In the genomic region with DNA sequence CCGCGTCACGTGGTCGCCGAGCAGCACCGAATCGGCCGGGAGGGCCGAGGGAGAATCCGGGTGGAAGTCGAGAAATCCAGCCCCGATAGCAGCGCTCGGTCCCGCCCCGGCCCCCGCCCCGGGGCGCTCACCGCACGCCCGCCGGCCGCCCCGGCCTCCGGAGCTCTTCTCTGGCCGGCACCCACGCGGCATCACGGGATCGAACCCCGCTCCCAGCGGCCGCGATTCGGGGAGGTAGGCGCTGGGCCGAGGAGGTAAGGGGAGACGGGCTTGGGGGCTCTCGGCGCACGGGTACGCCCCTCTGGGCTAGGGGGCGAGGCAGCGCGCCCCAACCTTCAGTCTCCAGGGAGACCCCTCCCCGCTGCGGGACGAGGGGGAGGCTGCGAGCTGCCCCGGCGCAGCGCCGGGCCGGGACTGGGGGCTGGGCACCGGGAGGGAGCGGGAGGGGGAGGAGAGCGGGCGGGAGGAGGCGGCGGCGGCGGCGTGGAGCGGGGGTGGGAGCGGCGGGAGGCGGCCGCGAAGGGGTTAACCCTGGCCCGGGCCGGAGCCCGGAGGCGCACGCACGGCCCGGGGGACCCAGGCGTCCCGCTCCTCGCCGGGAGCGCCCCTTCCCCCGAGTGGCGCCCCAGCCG, we compare ENCODE assay signal across 8 cellular contexts. TPM values are rescaled to one million over a fixed set of nuclear protein-coding genes. Genes with fewer than 3 reads are reported as not detected.
DNase-seq lines count a peak whose midpoint lies in the region; ATAC-seq, FAIRE-seq and TF ChIP-seq lines count a peak whose summit lies in the region.

No MANE protein-coding gene starts in this region.

- H3K9me3 ChIP-seq in muscle layer of duodenum (ENCODE audit: control insufficient read depth in 1 of 2, low read length in 2 of 2) (no peaks in the 10 kb centered on the region), testis (no peaks in the 10 kb centered on the region)

- CTCF ChIA-PET in activated CD8-positive, alpha-beta T cell treated with anti-CD3 and anti-CD28 coated beads, Interleukin-2, amount 10 ng/mL, durations not matched to agents 7 days and 5 days (lab: Charles Lee) = interaction anchor here (1.1 kb wide), 1 partner anchor 27 kb away, joined by 3 read pairs; no protein-coding TSS in a partner anchor

- POLR2A ChIA-PET in activated CD8-positive, alpha-beta T cell treated with anti-CD3 and anti-CD28 coated beads, Interleukin-2, amount 10 ng/mL, durations not matched to agents 7 days and 5 days (lab: Charles Lee) = no interaction called here

- peaks cover 0 to 8% of the 10 kb centered on the region in 2 donors for H3K36me3 ChIP-seq in muscle layer of duodenum (ENCODE audit: control insufficient read depth in 1 of 2, insufficient read depth in 2 of 2, low read length in 2 of 2)
- no peaks in the 10 kb centered on the region for H3K36me3 ChIP-seq in testis (ENCODE audit: low read depth, missing control alignments)

- intact Hi-C loops in testis (cut with DNase I; ENCODE audit: low total_unique reads) = no loop called here

- H3K4me3 ChIP-seq in GM08714 (ENCODE audit: low read length) (peak overlapping the region; percentile 72), muscle layer of duodenum (ENCODE audit: low read depth in 1 of 2, low read length in 2 of 2) (peak overlapping the region; percentile 50 to 78), testis (peak overlapping the region; percentile 92 to 98)

- peaks cover 37 to 46% of the 10 kb centered on the region in 2 donors for H3K4me1 ChIP-seq in muscle layer of duodenum (ENCODE audit: control insufficient read depth in 1 of 2, insufficient read depth in 2 of 2, low read length in 2 of 2)
- H3K4me1 ChIP-seq in testis = peaks cover 47% of the 10 kb centered on the region

- no peaks in the 10 kb centered on the region for H3K9me3 Mint-ChIP-seq in activated CD8-positive, alpha-beta T cell treated with anti-CD3 and anti-CD28 coated beads, Interleukin-2, amount 10 ng/mL, durations not matched to agents 7 days and 5 days (ENCODE audit: insufficient read depth)

- H3K27ac Mint-ChIP-seq in activated CD8-positive, alpha-beta T cell treated with anti-CD3 and anti-CD28 coated beads, Interleukin-2, amount 10 ng/mL, durations not matched to agents 7 days and 5 days = no peak overlapping the region

- no peaks in the 10 kb centered on the region for H3K27me3 ChIP-seq in muscle layer of duodenum (ENCODE audit: low read depth, low read length)
- no peaks in the 10 kb centered on the region for H3K27me3 ChIP-seq in testis

- no peak for TF ChIP-seq POLR2A in testis (IDR thresholded peaks at IDR 0.05)

- H3K27me3 Mint-ChIP-seq in activated CD8-positive, alpha-beta T cell treated with anti-CD3 and anti-CD28 coated beads, Interleukin-2, amount 10 ng/mL, durations not matched to agents 7 days and 5 days (ENCODE audit: low read depth) = peaks cover 15% of the 10 kb centered on the region

- peaks cover 3% of the 10 kb centered on the region for H3K4me1 Mint-ChIP-seq in activated CD8-positive, alpha-beta T cell treated with anti-CD3 and anti-CD28 coated beads, Interleukin-2, amount 10 ng/mL, durations not matched to agents 7 days and 5 days (ENCODE audit: low read depth)

- H3K36me3 Mint-ChIP-seq in activated CD8-positive, alpha-beta T cell treated with anti-CD3 and anti-CD28 coated beads, Interleukin-2, amount 10 ng/mL, durations not matched to agents 7 days and 5 days (ENCODE audit: low read depth) = no peaks in the 10 kb centered on the region

- no peak for TF ChIP-seq CTCF in testis (IDR thresholded peaks at IDR 0.05)

- FAIRE-seq in HTR-8/SVneo (lab: Jason Lieb, UNC) = no peak

- DNase-seq in HTR-8/SVneo (ENCODE audit: insufficient read length, low spot score) = peak; percentile 70
- DNase-seq in activated CD8-positive, alpha-beta T cell treated with anti-CD3 and anti-CD28 coated beads, Interleukin-2, amount 10 ng/mL, durations not matched to agents 7 days and 5 days = peak; percentile 25
- no peak for DNase-seq in epithelial cell of prostate (ENCODE audit: low read depth, low spot score)
- peak; percentile 78 for DNase-seq in testis
- DNase-seq in NCI-H1048 (lab: John Stamatoyannopoulos, UW) = no peak

- H3K27ac ChIP-seq in epithelial cell of prostate (peak overlapping the region; percentile 97), muscle layer of duodenum (ENCODE audit: low read length) (peak overlapping the region; percentile 56), testis (peak overlapping the region; percentile 97 to 98)

- ATAC-seq in activated CD8-positive, alpha-beta T cell treated with anti-CD3 and anti-CD28 coated beads, Interleukin-2, amount 10 ng/mL, durations not matched to agents 7 days and 5 days = peak; percentile 52
- ATAC-seq in GM21619 (IDR thresholded peaks at IDR 0.05; ENCODE audit: unreplicated experiment) = no peak

- no peak overlapping the region for H3K4me3 Mint-ChIP-seq in activated CD8-positive, alpha-beta T cell treated with anti-CD3 and anti-CD28 coated beads, Interleukin-2, amount 10 ng/mL, durations not matched to agents 7 days and 5 days

- WGBS in testis, 2 donors = 1% methylated on average over 27 of the region's 85 CpGs; no CpG with 5 or more reads in 1 of the 2 donors

RNA-seq across cellular contexts. Expression of a gene that starts 22.0 kb away (rescaled TPM):
- under 1 TPM; 0.63 TPM for total RNA-seq in activated CD8-positive, alpha-beta T cell treated with anti-CD3 and anti-CD28 coated beads, Interleukin-2, amount 10 ng/mL, durations not matched to agents 7 days and 5 days
- total RNA-seq in testis = 100 to 1,000 TPM; 167 to 174 TPM
- polyA plus RNA-seq in testis (ENCODE audit: insufficient read depth, low read depth, low replicate concordance) = 55.0 TPM

RNA-seq across cellular contexts. Expression of a gene that starts 36.3 kb away (rescaled TPM):
- total RNA-seq in activated CD8-positive, alpha-beta T cell treated with anti-CD3 and anti-CD28 coated beads, Interleukin-2, amount 10 ng/mL, durations not matched to agents 7 days and 5 days = 1,000 to 10,000 TPM; 2,046 to 2,123 TPM
- total RNA-seq in testis = 1,000 to 10,000 TPM in 1 of 2 donors, 100 to 1,000 TPM in 1; 781 to 1,273 TPM
- 1,234 TPM for polyA plus RNA-seq in testis (ENCODE audit: insufficient read depth, low read depth, low replicate concordance)

Comparison
In these comparisons a context has a peak if more than half of its experiments do, and no peak if none do; other contexts are left out.
1. DNase-seq: peak in HTR-8/SVneo (single experiment), activated CD8-positive, alpha-beta T cell treated with anti-CD3 and anti-CD28 coated beads, Interleukin-2, amount 10 ng/mL, durations not matched to agents 7 days and 5 days (single experiment) and testis (single experiment); none in epithelial cell of prostate (single experiment) and NCI-H1048 (single experiment).
2. RNA of a gene that starts 22.0 kb away (total RNA-seq): 167 to 174 TPM in testis; 0.63 TPM in activated CD8-positive, alpha-beta T cell treated with anti-CD3 and anti-CD28 coated beads, Interleukin-2, amount 10 ng/mL, durations not matched to agents 7 days and 5 days; every median in the first group is over 100 times any median in the second.
3. Peak in every context shown above with its lines, with median percentiles within 50 percentile points of each other: H3K4me3 ChIP-seq and H3K27ac ChIP-seq.